In genomic region chr2:165961818-165962217, GRCh38 we compare ENCODE assay signal across 35 cellular contexts.
"Had no signal": no experiment of that assay in that cellular context is flagged by ENCODE, and none has a peak within 500 bp of the region (broad histone marks: within the 10 kb centered on the region; RNA-seq: fewer than 3 reads in every experiment).

No MANE protein-coding gene starts in this region.

- H3K9ac ChIP-seq: KMS-11 had no signal

- H3K4me2 ChIP-seq: KMS-11 had no signal

- H3K4me3 ChIP-seq: MG63 had no signal

- H3K36me3 ChIP-seq: MG63 had no signal

- H3K27me3 ChIP-seq: MG63 had no signal

- H3K27ac ChIP-seq: KMS-11 had no signal

- DNase-seq: Kasumi-1, KBM-7, KG1, MG63, MM.1S, MV-4-11, NCI-H1048, NCI-H1092, NCI-H1092 treated with DMSO at 0.1 percent for 48 hours, NCI-H1105, NCI-H1105 treated with DMSO at 0.1 percent for 48 hours, NCI-H1417, NCI-H1417 treated with DMSO at 0.1 percent for 48 hours, NCI-H1436, NCI-H1436 treated with DMSO at 0.1 percent for 48 hours, NCI-H146, NCI-H1694, NCI-H1694 treated with DMSO at 0.1 percent for 48 hours, NCI-H187, NCI-H187 treated with DMSO at 0.1 percent for 48 hours, NCI-H1930, NCI-H2029, NCI-H2029 treated with DMSO at 0.1 percent for 48 hours, NCI-H2081, NCI-H2081 treated with DMSO at 0.1 percent for 48 hours, NCI-H2107, NCI-H2171, NCI-H2171 treated with DMSO at 0.1 percent for 48 hours, NCI-H2227 treated with DMSO at 0.1 percent for 48 hours, NCI-H226, NCI-H345, NCI-H446, NCI-H446 treated with DMSO at 0.1 percent for 48 hours, NCI-H510A treated with DMSO at 0.1 percent for 48 hours had no signal

- H3K9me3 ChIP-seq: MG63 had no signal
